ENCODE assay signal across 15 cellular contexts in the genomic region with DNA sequence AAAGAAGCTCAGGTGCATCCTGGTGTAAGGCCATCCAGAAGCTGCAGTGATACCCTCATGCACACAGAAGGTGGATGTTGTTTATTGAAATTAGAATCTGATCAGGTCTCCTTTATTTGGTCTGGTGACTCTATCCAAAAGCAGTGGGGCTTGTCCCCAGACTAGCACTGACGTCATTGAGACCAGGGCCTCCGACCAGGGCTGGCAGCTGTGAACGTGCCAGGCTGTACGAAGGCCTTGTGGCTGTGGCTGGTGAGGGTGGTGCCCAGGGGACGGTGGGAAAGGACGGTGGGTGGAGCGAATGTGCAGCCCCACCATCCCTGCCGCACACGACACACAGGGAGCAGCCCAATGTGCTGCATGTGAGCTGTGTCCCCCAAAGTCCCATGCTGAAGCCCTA.
A peak's percentile ranks its signal among the peaks of the same experiment; 100 is the strongest.
DNase-seq lines count a peak whose midpoint lies in the region; ATAC-seq, FAIRE-seq and TF ChIP-seq lines count a peak whose summit lies in the region.
"Had no signal": no experiment of that assay in that cellular context is flagged by ENCODE, and none has a peak within 500 bp of the region (broad histone marks: within the 10 kb centered on the region; RNA-seq: fewer than 3 reads in every experiment).

No MANE protein-coding gene starts in this region.

- no peak for ATAC-seq in HepG2
- no peak for ATAC-seq in GM21737 (IDR thresholded peaks at IDR 0.05; ENCODE audit: unreplicated experiment)
- ATAC-seq in GM21825 (IDR thresholded peaks at IDR 0.05; ENCODE audit: unreplicated experiment) = no peak

- TF ChIP-seq CTCF in Peyer's patch (IDR thresholded peaks at IDR 0.05) (no peak), HepG2 (CRISPR knock-in tag; IDR thresholded peaks at IDR 0.05) (no peak), spleen (IDR thresholded peaks at IDR 0.05 in 8 of 11, conservative IDR thresholded peaks at IDR 0.05 in 3 of 11) (no peak)

- POLR2A ChIA-PET in HepG2 (lab: Yijun Ruan, JAX) = no interaction called here

- WGBS in HepG2 (ENCODE audit: low lambda C conversion rate) = no CpG with 5 or more reads among the region's 9 CpGs
- 66 to 86% (median 75%) methylated on average over 7 to 9 of the region's 9 CpGs for WGBS in spleen, 5 donors

- H3K27ac ChIP-seq in BLaER1 treated with 17β-estradiol and CSF1 and Interleukin-3, amounts not matched to agents 10 nM and 100 nM = peak overlapping the region in 3 of 11 experiments; percentile 58 to 73 (median 73); a peak in 5 of 22 replicates
- H3K27ac ChIP-seq in Peyer's patch = peak overlapping the region in 1 of 4 donors; percentile 13
- no peak overlapping the region for H3K27ac ChIP-seq in HepG2 (ENCODE audit: extremely low read length, insufficient read depth, low read length)
- no peak overlapping the region for H3K27ac ChIP-seq in spleen

- peaks cover 0 to 11% (median 0%) of the 10 kb centered on the region in 11 experiments; a peak in 1 of 22 replicates for H3K27me3 ChIP-seq in BLaER1 treated with 17β-estradiol and CSF1 and Interleukin-3, amounts not matched to agents 10 nM and 100 nM
- H3K27me3 ChIP-seq in Peyer's patch (no peaks in the 10 kb centered on the region), HepG2 (ENCODE audit: control insufficient read depth in 1 of 2, insufficient read depth in 2 of 2, low read length in 2 of 2) (peaks cover 9 to 47% of the 10 kb centered on the region in 2 experiments), spleen (replicated peaks in 1 of 7) (peaks cover 0 to 32% (median 0%) of the 10 kb centered on the region in 7 donors)

- no peak for TF ChIP-seq RAD21 in HepG2 (CRISPR knock-in tag; IDR thresholded peaks at IDR 0.05)

- peak in 2 of 3 donors; percentile 31 to 40 for DNase-seq in Peyer's patch
- no peak for DNase-seq in HepG2 (ENCODE audit: low spot score)
- peak; percentile 64 for DNase-seq in spleen
- no peak for DNase-seq in OCI-M1 (lab: John Stamatoyannopoulos, UW)
- DNase-seq: H7, KG1, NCI-H1105 treated with DMSO at 0.1 percent for 48 hours, NCI-H187, NCI-H69 had no signal

- BruUV-seq in HepG2 (replicated peaks; lab: Mats Ljungman, UMichigan) = no TSS peak

- TF ChIP-seq EP300 in HepG2 (IDR thresholded peaks at IDR 0.05; ENCODE audit: low read depth in 2 of 2, low read length in 2 of 2) (no peak), HepG2 (CRISPR knock-in tag; IDR thresholded peaks at IDR 0.05; ENCODE audit: borderline replicate concordance) (no peak)

- in situ Hi-C loops in HepG2 (cut with HindIII; ENCODE audit: extremely low pct_ligation_motif_present, low pct_unique_long_range_greater_than_20kb) = no loop called here

- no peak for FAIRE-seq in HepG2 (lab: Jason Lieb, UNC)
- FAIRE-seq: A204.1, GM19239 had no signal

- H2AFZ ChIP-seq in HepG2 (ENCODE audit: low read length) = no peak overlapping the region

- no peaks in the 10 kb centered on the region for H3K36me3 ChIP-seq in BLaER1 treated with 17β-estradiol and CSF1 and Interleukin-3, amounts not matched to agents 10 nM and 100 nM
- H3K36me3 ChIP-seq in Peyer's patch (no peaks in the 10 kb centered on the region), HepG2 (replicated peaks in 1 of 2; ENCODE audit: control insufficient read depth in 1 of 2, insufficient read depth in 2 of 2, low read length in 2 of 2) (no peaks in the 10 kb centered on the region), spleen (no peaks in the 10 kb centered on the region)

- 0 out of 22 replicates have a peak, but pooled peaks cover 0 to 5% (median 0%) of the 10 kb centered on the region in 11 experiments for H3K9me3 ChIP-seq in BLaER1 treated with 17β-estradiol and CSF1 and Interleukin-3, amounts not matched to agents 10 nM and 100 nM (replicated peaks in 1 of 11)
- H3K9me3 ChIP-seq in Peyer's patch = no peaks in the 10 kb centered on the region
- no peaks in the 10 kb centered on the region for H3K9me3 ChIP-seq in HepG2 (ENCODE audit: low read length)
- no peaks in the 10 kb centered on the region for H3K9me3 ChIP-seq in spleen
- H3K9me3 ChIP-seq: Caco-2 had no signal

- intact Hi-C loops in HepG2 (cut with micrococcal nuclease; ENCODE audit: unreplicated experiment) = no loop called here
- intact Hi-C loops in spleen (cut with DNase I; ENCODE audit: low total_unique reads) = no loop called here

- no peaks in the 10 kb centered on the region for H3K79me2 ChIP-seq in HepG2 (ENCODE audit: insufficient read depth, low read length)

- H3K4me1 ChIP-seq in BLaER1 treated with 17β-estradiol and CSF1 and Interleukin-3, amounts not matched to agents 10 nM and 100 nM = peaks cover 31 to 98% (median 90%) of the 10 kb centered on the region in 10 experiments
- no peaks in the 10 kb centered on the region for H3K4me1 ChIP-seq in Peyer's patch
- no peaks in the 10 kb centered on the region for H3K4me1 ChIP-seq in HepG2 (ENCODE audit: insufficient read depth, low read length)
- H3K4me1 ChIP-seq in spleen = peaks cover 0 to 29% (median 2%) of the 10 kb centered on the region in 6 donors
- H3K4me1 ChIP-seq: Caco-2 had no signal

- H3K9ac ChIP-seq in BLaER1 treated with 17β-estradiol and CSF1 and Interleukin-3, amounts not matched to agents 10 nM and 100 nM = peak overlapping the region in 2 of 11 experiments; percentile 19 to 38; a peak in 2 of 22 replicates
- H3K9ac ChIP-seq in HepG2 (ENCODE audit: insufficient read depth, low read depth, low read length) = no peak overlapping the region

- H3K4me2 ChIP-seq in BLaER1 treated with 17β-estradiol and CSF1 and Interleukin-3, amounts not matched to agents 10 nM and 100 nM = peak overlapping the region in 9 of 11 experiments; percentile 70 to 91 (median 88); a peak in 20 of 22 replicates
- H3K4me2 ChIP-seq in HepG2 (ENCODE audit: low read depth, low read length) = no peak overlapping the region

- TF ChIP-seq POLR2A in Peyer's patch (IDR thresholded peaks at IDR 0.05) = no peak
- no peak for TF ChIP-seq POLR2A in HepG2 (IDR thresholded peaks at IDR 0.05; ENCODE audit: insufficient read depth in 1 of 2, low read depth in 2 of 2, low read length in 2 of 2)
- TF ChIP-seq POLR2A in spleen (IDR thresholded peaks at IDR 0.05) = no peak

- no peak overlapping the region for H3K4me3 ChIP-seq in BLaER1 treated with 17β-estradiol and CSF1 and Interleukin-3, amounts not matched to agents 10 nM and 100 nM
- H3K4me3 ChIP-seq in Peyer's patch (no peak overlapping the region), HepG2 (replicated peaks in 1 of 3; ENCODE audit: insufficient read depth in 1 of 3, low read depth in 2 of 3, low read length in 3 of 3) (no peak overlapping the region), spleen (no peak overlapping the region)

- H4K20me1 ChIP-seq in BLaER1 treated with 17β-estradiol and CSF1 and Interleukin-3, amounts not matched to agents 10 nM and 100 nM = peaks cover 0 to 25% (median 9%) of the 10 kb centered on the region in 11 experiments; a peak in 10 of 22 replicates
- H4K20me1 ChIP-seq in HepG2 (ENCODE audit: insufficient read depth, low read length) = no peaks in the 10 kb centered on the region

- CTCF ChIA-PET in HepG2 (lab: Yijun Ruan, JAX; ENCODE audit: low intra/inter-chr PET ratio, low total read pairs) = no interaction called here

TF ChIP-seq in HepG2, 621 proteins besides CTCF, POLR2A, EP300 and RAD21:
- TF ChIP-seq CREB1 (IDR thresholded peaks at IDR 0.05) = peak; percentile 81
- no peak for TF ChIP-seq CREB1 (CRISPR knock-in tag; IDR thresholded peaks at IDR 0.05)
- peak; percentile 78 for TF ChIP-seq ATF7 (IDR thresholded peaks at IDR 0.05)
- TF ChIP-seq ATF7 (CRISPR knock-in tag; IDR thresholded peaks at IDR 0.05) = no peak
- no peak for TF ChIP-seq ZNF44 (CRISPR knock-in tag; IDR thresholded peaks at IDR 0.05)

Comparison
In these comparisons a context has a peak if more than half of its experiments do, and no peak if none do; other contexts are left out.
1. DNase-seq: peak in Peyer's patch (2 of 3) and spleen (single experiment); none in HepG2 (single experiment) and OCI-M1 (single experiment).